Comparison of ENCODE assay signal across 1 cellular context in the genomic region with DNA sequence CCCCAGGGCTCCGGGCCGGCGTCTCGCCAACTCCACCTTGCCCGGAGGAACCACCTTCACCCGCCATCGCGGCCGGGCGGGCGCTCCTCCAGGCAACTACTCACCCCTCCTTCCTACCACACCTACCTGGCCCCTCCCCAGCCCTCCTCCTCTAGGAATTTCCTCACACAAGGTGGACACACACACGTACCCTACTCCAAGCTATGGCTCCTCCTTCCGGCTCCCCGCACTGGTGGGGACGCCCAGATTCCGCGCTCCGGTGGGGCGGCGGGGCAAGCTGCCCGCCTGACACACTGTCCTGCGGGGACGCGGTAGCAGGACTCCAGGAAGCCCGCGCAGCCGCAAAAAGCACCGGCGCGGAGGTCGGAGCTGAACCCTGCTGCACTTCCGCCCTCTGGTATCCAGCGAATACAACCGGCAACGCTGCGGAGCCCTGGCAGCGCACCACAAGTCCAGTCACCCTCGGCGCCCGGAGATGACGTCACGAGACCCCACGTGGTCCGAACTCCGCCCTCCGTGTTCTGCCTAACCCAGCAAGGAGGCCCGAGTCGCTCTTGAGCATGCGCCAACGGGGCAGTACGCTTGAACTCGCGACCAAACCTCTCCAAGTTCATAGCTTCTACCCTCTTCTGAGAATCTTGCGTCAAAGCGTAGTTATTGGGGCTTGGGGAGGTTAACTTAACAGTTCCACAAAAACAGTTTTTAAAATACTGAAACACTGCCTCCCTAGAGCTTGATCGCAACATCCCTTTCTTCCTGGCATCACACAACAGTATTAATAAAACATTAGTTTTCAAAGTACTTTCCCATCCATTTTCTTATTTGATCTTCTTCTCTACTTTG.
A peak's percentile ranks its signal among the peaks of the same experiment; 100 is the strongest.
TF ChIP-seq lines count a peak whose summit lies in the region.

A gene (minus strand): TSS at position 425 of the 843 bp plus-strand sequence. CDS start 9,552 bp downstream, outside the sequence.

TF ChIP-seq in GM12878, 131 proteins besides CTCF, POLR2A, EP300 and RAD21 (continued from another document and continues in another):
- TF ChIP-seq, protein P1, sequence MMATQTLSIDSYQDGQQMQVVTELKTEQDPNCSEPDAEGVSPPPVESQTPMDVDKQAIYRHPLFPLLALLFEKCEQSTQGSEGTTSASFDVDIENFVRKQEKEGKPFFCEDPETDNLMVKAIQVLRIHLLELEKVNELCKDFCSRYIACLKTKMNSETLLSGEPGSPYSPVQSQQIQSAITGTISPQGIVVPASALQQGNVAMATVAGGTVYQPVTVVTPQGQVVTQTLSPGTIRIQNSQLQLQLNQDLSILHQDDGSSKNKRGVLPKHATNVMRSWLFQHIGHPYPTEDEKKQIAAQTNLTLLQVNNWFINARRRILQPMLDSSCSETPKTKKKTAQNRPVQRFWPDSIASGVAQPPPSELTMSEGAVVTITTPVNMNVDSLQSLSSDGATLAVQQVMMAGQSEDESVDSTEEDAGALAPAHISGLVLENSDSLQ (IDR thresholded peaks at IDR 0.05) = peak; percentile 17; the same call in 1 of the 2 replicates
- TF ChIP-seq HDAC2 (IDR thresholded peaks at IDR 0.05) = no peak
- 0 out of 2 replicates have a peak, but pooled peaks have one; percentile 43 for TF ChIP-seq ESRRA (IDR thresholded peaks at IDR 0.05; ENCODE audit: low read length)
- TF ChIP-seq SUPT20H (IDR thresholded peaks at IDR 0.05; ENCODE audit: borderline replicate concordance, control insufficient read depth, low read depth, low read length) = no peak
- TF ChIP-seq EZH2 (IDR thresholded peaks at IDR 0.05; ENCODE audit: borderline replicate concordance, control insufficient read depth, low read depth, low read length) = no peak
- peak; percentile 87; the same call in 1 of the 2 replicates for TF ChIP-seq CBX5 (IDR thresholded peaks at IDR 0.05; ENCODE audit: low read depth)
- peak; percentile 52; the same call in 1 of the 2 replicates for TF ChIP-seq EED (IDR thresholded peaks at IDR 0.05; ENCODE audit: low read depth)
- peak; percentile 80 to 83; a peak in 3 of 4 replicates for TF ChIP-seq IKZF2 (IDR thresholded peaks at IDR 0.05)
- TF ChIP-seq STAT3 (IDR thresholded peaks at IDR 0.05; ENCODE audit: low read depth, low read length) = no peak
- TF ChIP-seq RFX5 (IDR thresholded peaks at IDR 0.05; ENCODE audit: low read depth, low read length) = no peak; the same call in 1 of the 2 replicates
- TF ChIP-seq SREBF2 (IDR thresholded peaks at IDR 0.05; ENCODE audit: low read length) = no peak
- no peak for TF ChIP-seq ZNF24 (IDR thresholded peaks at IDR 0.05)
- TF ChIP-seq, protein P2, sequence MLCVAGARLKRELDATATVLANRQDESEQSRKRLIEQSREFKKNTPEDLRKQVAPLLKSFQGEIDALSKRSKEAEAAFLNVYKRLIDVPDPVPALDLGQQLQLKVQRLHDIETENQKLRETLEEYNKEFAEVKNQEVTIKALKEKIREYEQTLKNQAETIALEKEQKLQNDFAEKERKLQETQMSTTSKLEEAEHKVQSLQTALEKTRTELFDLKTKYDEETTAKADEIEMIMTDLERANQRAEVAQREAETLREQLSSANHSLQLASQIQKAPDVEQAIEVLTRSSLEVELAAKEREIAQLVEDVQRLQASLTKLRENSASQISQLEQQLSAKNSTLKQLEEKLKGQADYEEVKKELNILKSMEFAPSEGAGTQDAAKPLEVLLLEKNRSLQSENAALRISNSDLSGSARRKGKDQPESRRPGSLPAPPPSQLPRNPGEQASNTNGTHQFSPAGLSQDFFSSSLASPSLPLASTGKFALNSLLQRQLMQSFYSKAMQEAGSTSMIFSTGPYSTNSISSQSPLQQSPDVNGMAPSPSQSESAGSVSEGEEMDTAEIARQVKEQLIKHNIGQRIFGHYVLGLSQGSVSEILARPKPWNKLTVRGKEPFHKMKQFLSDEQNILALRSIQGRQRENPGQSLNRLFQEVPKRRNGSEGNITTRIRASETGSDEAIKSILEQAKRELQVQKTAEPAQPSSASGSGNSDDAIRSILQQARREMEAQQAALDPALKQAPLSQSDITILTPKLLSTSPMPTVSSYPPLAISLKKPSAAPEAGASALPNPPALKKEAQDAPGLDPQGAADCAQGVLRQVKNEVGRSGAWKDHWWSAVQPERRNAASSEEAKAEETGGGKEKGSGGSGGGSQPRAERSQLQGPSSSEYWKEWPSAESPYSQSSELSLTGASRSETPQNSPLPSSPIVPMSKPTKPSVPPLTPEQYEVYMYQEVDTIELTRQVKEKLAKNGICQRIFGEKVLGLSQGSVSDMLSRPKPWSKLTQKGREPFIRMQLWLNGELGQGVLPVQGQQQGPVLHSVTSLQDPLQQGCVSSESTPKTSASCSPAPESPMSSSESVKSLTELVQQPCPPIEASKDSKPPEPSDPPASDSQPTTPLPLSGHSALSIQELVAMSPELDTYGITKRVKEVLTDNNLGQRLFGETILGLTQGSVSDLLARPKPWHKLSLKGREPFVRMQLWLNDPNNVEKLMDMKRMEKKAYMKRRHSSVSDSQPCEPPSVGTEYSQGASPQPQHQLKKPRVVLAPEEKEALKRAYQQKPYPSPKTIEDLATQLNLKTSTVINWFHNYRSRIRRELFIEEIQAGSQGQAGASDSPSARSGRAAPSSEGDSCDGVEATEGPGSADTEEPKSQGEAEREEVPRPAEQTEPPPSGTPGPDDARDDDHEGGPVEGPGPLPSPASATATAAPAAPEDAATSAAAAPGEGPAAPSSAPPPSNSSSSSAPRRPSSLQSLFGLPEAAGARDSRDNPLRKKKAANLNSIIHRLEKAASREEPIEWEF (IDR thresholded peaks at IDR 0.05; ENCODE audit: insufficient replicate concordance, low read depth, low read length) = no peak
- TF ChIP-seq TCF12 (IDR thresholded peaks at IDR 0.05; ENCODE audit: low read depth, low read length) = peak; percentile 55; the same call in 1 of the 2 replicates
- TF ChIP-seq ATF7 (IDR thresholded peaks at IDR 0.05; ENCODE audit: low read depth) = peak; percentile 99
- TF ChIP-seq, protein P3, sequence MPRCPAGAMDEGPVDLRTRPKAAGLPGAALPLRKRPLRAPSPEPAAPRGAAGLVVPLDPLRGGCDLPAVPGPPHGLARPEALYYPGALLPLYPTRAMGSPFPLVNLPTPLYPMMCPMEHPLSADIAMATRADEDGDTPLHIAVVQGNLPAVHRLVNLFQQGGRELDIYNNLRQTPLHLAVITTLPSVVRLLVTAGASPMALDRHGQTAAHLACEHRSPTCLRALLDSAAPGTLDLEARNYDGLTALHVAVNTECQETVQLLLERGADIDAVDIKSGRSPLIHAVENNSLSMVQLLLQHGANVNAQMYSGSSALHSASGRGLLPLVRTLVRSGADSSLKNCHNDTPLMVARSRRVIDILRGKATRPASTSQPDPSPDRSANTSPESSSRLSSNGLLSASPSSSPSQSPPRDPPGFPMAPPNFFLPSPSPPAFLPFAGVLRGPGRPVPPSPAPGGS (IDR thresholded peaks at IDR 0.05; ENCODE audit: borderline replicate concordance, insufficient read depth, low read depth, low read length, poor library complexity, severe bottlenecking) = no peak
- TF ChIP-seq TCF7 (IDR thresholded peaks at IDR 0.05; ENCODE audit: borderline replicate concordance) = no peak
- TF ChIP-seq SREBF1 (IDR thresholded peaks at IDR 0.05; ENCODE audit: low read length) = no peak
- peak; percentile 82 for TF ChIP-seq JUND (IDR thresholded peaks at IDR 0.05; ENCODE audit: low read depth, low read length)
- peak; percentile 70; the same call in 1 of the 2 replicates for TF ChIP-seq CBFB (IDR thresholded peaks at IDR 0.05; ENCODE audit: low read depth)
- no peak for TF ChIP-seq CBX3 (IDR thresholded peaks at IDR 0.05; ENCODE audit: borderline replicate concordance, low read depth)
- TF ChIP-seq, protein P4, sequence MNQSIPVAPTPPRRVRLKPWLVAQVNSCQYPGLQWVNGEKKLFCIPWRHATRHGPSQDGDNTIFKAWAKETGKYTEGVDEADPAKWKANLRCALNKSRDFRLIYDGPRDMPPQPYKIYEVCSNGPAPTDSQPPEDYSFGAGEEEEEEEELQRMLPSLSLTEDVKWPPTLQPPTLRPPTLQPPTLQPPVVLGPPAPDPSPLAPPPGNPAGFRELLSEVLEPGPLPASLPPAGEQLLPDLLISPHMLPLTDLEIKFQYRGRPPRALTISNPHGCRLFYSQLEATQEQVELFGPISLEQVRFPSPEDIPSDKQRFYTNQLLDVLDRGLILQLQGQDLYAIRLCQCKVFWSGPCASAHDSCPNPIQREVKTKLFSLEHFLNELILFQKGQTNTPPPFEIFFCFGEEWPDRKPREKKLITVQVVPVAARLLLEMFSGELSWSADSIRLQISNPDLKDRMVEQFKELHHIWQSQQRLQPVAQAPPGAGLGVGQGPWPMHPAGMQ (IDR thresholded peaks at IDR 0.05; ENCODE audit: borderline replicate concordance) = no peak
- peak; percentile 84 for TF ChIP-seq RUNX3 (IDR thresholded peaks at IDR 0.05; ENCODE audit: low read length)
- TF ChIP-seq SRF (IDR thresholded peaks at IDR 0.05; ENCODE audit: low read depth in 2 of 2, low read length in 2 of 2) = peak; percentile 35 to 81; a peak in 3 of 4 replicates
- TF ChIP-seq, protein P5, sequence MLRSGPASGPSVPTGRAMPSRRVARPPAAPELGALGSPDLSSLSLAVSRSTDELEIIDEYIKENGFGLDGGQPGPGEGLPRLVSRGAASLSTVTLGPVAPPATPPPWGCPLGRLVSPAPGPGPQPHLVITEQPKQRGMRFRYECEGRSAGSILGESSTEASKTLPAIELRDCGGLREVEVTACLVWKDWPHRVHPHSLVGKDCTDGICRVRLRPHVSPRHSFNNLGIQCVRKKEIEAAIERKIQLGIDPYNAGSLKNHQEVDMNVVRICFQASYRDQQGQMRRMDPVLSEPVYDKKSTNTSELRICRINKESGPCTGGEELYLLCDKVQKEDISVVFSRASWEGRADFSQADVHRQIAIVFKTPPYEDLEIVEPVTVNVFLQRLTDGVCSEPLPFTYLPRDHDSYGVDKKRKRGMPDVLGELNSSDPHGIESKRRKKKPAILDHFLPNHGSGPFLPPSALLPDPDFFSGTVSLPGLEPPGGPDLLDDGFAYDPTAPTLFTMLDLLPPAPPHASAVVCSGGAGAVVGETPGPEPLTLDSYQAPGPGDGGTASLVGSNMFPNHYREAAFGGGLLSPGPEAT (IDR thresholded peaks at IDR 0.05; ENCODE audit: low read depth) = peak; percentile 78
- TF ChIP-seq, protein P6, sequence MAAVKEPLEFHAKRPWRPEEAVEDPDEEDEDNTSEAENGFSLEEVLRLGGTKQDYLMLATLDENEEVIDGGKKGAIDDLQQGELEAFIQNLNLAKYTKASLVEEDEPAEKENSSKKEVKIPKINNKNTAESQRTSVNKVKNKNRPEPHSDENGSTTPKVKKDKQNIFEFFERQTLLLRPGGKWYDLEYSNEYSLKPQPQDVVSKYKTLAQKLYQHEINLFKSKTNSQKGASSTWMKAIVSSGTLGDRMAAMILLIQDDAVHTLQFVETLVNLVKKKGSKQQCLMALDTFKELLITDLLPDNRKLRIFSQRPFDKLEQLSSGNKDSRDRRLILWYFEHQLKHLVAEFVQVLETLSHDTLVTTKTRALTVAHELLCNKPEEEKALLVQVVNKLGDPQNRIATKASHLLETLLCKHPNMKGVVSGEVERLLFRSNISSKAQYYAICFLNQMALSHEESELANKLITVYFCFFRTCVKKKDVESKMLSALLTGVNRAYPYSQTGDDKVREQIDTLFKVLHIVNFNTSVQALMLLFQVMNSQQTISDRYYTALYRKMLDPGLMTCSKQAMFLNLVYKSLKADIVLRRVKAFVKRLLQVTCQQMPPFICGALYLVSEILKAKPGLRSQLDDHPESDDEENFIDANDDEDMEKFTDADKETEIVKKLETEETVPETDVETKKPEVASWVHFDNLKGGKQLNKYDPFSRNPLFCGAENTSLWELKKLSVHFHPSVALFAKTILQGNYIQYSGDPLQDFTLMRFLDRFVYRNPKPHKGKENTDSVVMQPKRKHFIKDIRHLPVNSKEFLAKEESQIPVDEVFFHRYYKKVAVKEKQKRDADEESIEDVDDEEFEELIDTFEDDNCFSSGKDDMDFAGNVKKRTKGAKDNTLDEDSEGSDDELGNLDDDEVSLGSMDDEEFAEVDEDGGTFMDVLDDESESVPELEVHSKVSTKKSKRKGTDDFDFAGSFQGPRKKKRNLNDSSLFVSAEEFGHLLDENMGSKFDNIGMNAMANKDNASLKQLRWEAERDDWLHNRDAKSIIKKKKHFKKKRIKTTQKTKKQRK (IDR thresholded peaks at IDR 0.05; ENCODE audit: low read depth, low read length) = no peak
- TF ChIP-seq SMARCA5 (IDR thresholded peaks at IDR 0.05) = no peak; the same call in 1 of the 2 replicates
- no peak for TF ChIP-seq HDAC6 (IDR thresholded peaks at IDR 0.05; ENCODE audit: unreplicated experiment)
- peak; percentile 99 for TF ChIP-seq CREM (IDR thresholded peaks at IDR 0.05; ENCODE audit: low read depth)
- TF ChIP-seq, protein P7, sequence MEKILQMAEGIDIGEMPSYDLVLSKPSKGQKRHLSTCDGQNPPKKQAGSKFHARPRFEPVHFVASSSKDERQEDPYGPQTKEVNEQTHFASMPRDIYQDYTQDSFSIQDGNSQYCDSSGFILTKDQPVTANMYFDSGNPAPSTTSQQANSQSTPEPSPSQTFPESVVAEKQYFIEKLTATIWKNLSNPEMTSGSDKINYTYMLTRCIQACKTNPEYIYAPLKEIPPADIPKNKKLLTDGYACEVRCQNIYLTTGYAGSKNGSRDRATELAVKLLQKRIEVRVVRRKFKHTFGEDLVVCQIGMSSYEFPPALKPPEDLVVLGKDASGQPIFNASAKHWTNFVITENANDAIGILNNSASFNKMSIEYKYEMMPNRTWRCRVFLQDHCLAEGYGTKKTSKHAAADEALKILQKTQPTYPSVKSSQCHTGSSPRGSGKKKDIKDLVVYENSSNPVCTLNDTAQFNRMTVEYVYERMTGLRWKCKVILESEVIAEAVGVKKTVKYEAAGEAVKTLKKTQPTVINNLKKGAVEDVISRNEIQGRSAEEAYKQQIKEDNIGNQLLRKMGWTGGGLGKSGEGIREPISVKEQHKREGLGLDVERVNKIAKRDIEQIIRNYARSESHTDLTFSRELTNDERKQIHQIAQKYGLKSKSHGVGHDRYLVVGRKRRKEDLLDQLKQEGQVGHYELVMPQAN (conservative IDR thresholded peaks at IDR 0.05) = peak; percentile 92
- peak; percentile 78 for TF ChIP-seq NR2C1 (IDR thresholded peaks at IDR 0.05)
- no peak for TF ChIP-seq BCL11A (IDR thresholded peaks at IDR 0.05; ENCODE audit: low read depth, low read length)
- TF ChIP-seq PAX5 (IDR thresholded peaks at IDR 0.05; ENCODE audit: borderline replicate concordance, low read depth, low read length) = peak; percentile 42; the same call in 1 of the 2 replicates
- peak; percentile 69 for TF ChIP-seq NR2F1 (conservative IDR thresholded peaks at IDR 0.05)
- peak; percentile 78 for TF ChIP-seq SPI1 (IDR thresholded peaks at IDR 0.05; ENCODE audit: borderline replicate concordance, insufficient read depth, low read depth, low read length)
